In the genomic region with DNA sequence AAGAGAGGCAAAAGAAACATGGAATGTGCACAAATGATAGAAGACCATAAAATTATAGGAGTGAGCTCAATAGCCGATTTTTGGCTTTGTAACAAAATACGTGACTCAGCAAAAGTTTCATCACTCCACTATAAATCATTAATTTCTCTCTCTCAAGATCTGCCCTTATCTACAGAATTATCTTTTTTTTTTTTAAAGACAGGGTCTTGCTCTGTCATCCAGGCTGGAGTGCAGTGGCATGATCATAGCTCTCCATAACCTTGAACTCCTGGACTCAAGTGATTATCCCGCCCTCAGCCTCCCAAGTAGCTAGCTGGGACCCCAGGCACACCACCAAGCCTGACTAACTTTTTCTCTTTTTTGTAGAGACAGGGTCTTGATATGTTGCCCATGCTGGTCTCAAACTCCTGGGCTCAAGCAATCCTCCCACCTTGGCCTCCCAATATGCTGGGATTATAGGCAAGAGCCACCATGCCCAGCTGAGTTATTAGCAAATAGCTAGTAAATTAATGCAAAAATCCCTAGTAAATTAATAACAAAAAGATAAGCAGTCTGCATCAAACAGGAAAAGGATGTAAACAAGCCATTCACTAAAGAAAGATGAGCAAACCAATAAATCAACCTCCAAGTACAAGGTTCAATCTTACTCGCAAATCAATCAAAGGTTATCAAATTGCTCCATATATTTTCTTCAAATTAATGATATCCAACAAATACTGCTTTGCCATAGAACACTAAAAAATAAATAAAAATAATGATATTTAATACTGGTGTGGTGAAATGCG, we compare ENCODE assay signal across 28 cellular contexts.
A peak's percentile ranks its signal among the peaks of the same experiment; 100 is the strongest.
DNase-seq lines count a peak whose midpoint lies in the region; ATAC-seq, FAIRE-seq and TF ChIP-seq lines count a peak whose summit lies in the region.
"Had no signal": no experiment of that assay in that cellular context is flagged by ENCODE, and none has a peak within 500 bp of the region (broad histone marks: within the 10 kb centered on the region; RNA-seq: fewer than 3 reads in every experiment).

No MANE protein-coding gene starts in this region.

- H3K27me3 ChIP-seq in astrocyte (ENCODE audit: insufficient read depth, low read length) (no peaks in the 10 kb centered on the region), gastroesophageal sphincter (no peaks in the 10 kb centered on the region)
- H3K27me3 ChIP-seq: heart right ventricle, SJSA1 had no signal

- ATAC-seq in gastroesophageal sphincter (no peak), GM18873 (IDR thresholded peaks at IDR 0.05; ENCODE audit: low FRiP score, unreplicated experiment) (no peak)
- ATAC-seq: activated CD4-positive, alpha-beta T cell treated with anti-CD3 and anti-CD28 coated beads for 36 hours; heart right ventricle; natural killer cell treated with Interleukin-12 subunit alpha and Interleukin-12 subunit beta and Interleukin-15 and Interleukin-18, amount 100 ng/mL, for 72 hours; psoas muscle; stimulated activated memory B cell treated with anti-CD40 and anti-IgM and Interleukin-4, amounts not matched to agents 10 μg/mL and 1 μg/mL and 100 μg/mL, for 72 hours had no signal

- H3K36me3 ChIP-seq in astrocyte (ENCODE audit: insufficient read depth, low read length): no peaks in the 10 kb centered on the region
- peaks cover 0 to 19% of the 10 kb centered on the region in 2 donors for H3K36me3 ChIP-seq in gastroesophageal sphincter
- H3K36me3 ChIP-seq: SJSA1 had no signal

- FAIRE-seq in GM19239 (lab: Jason Lieb, UNC): peak; percentile 23
- no peak for FAIRE-seq in astrocyte (lab: Jason Lieb, UNC)
- FAIRE-seq: bronchial epithelial cell, GM18507, kidney had no signal

- WGBS in gastroesophageal sphincter (ENCODE audit: low coverage in 1 of 2), 2 donors: 86% methylated on average over 4 of the region's 5 CpGs

- H3K79me2 ChIP-seq in astrocyte (ENCODE audit: insufficient read depth, low read length): no peaks in the 10 kb centered on the region

- H3K27ac Mint-ChIP-seq in astrocyte (ENCODE audit: unreplicated experiment): no peak overlapping the region
- H3K27ac Mint-ChIP-seq: activated CD4-positive, alpha-beta T cell treated with anti-CD3 and anti-CD28 coated beads for 36 hours; activated naive CD4-positive, alpha-beta T cell treated with anti-CD3 and anti-CD28 coated beads, Interleukin-2, amount 50 U/mL, for 24 hours; CD14-positive monocyte; natural killer cell treated with Interleukin-12 subunit alpha and Interleukin-12 subunit beta and Interleukin-15 and Interleukin-18, amount 100 ng/mL, for 72 hours; stimulated activated memory B cell treated with anti-CD40 and anti-IgM and Interleukin-4, amounts not matched to agents 10 μg/mL and 1 μg/mL and 100 μg/mL, for 72 hours had no signal

- no peak overlapping the region for H3K4me3 Mint-ChIP-seq in astrocyte (ENCODE audit: unreplicated experiment)
- H3K4me3 Mint-ChIP-seq: activated CD4-positive, alpha-beta T cell treated with anti-CD3 and anti-CD28 coated beads for 36 hours; activated naive CD4-positive, alpha-beta T cell treated with anti-CD3 and anti-CD28 coated beads, Interleukin-2, amount 50 U/mL, for 24 hours; CD14-positive monocyte; natural killer cell treated with Interleukin-12 subunit alpha and Interleukin-12 subunit beta and Interleukin-15 and Interleukin-18, amount 100 ng/mL, for 72 hours; stimulated activated memory B cell treated with anti-CD40 and anti-IgM and Interleukin-4, amounts not matched to agents 10 μg/mL and 1 μg/mL and 100 μg/mL, for 72 hours had no signal

- no peak overlapping the region for H2AFZ ChIP-seq in astrocyte (ENCODE audit: low read depth, low read length)

- H3K9me3 ChIP-seq in astrocyte (ENCODE audit: insufficient read depth, low read depth, low read length) (no peaks in the 10 kb centered on the region), gastroesophageal sphincter (no peaks in the 10 kb centered on the region)
- H3K9me3 ChIP-seq: heart right ventricle, psoas muscle, SJSA1 had no signal

- H3K4me2 ChIP-seq in astrocyte (ENCODE audit: low read length): no peak overlapping the region

- DNase-seq in GM19239 (ENCODE audit: insufficient read length, low spot score) (no peak), astrocyte (ENCODE audit: low read depth) (peak; percentile 8), kidney tubule cell (ENCODE audit: low spot score) (peak; percentile 49), iPS-NIHi11 (ENCODE audit: low spot score) (no peak), NCI-H1105 (lab: John Stamatoyannopoulos, UW) (no peak)
- DNase-seq: activated CD4-positive, alpha-beta T cell treated with anti-CD3 and anti-CD28 coated beads for 36 hours; activated T-cell treated with anti-CD3 and anti-CD28 coated beads for 4 hours; H7; heart right ventricle; kidney; NCI-H1092; NCI-H187; occipital lobe; psoas muscle; RPMI8226; substantia nigra; T1000; trophoblast cell had no signal

- H3K9ac ChIP-seq in astrocyte (ENCODE audit: low read length): no peak overlapping the region

- H3K4me1 ChIP-seq in astrocyte (ENCODE audit: insufficient read depth, low read length) (no peaks in the 10 kb centered on the region), gastroesophageal sphincter (no peaks in the 10 kb centered on the region)
- H3K4me1 ChIP-seq: heart right ventricle, psoas muscle had no signal

- no peaks in the 10 kb centered on the region for H4K20me1 ChIP-seq in astrocyte (ENCODE audit: insufficient read depth, low read length)

- TF ChIP-seq CTCF in astrocyte (IDR thresholded peaks at IDR 0.05; ENCODE audit: insufficient read depth, low read depth, low read length): no peak
- TF ChIP-seq CTCF in gastroesophageal sphincter (IDR thresholded peaks at IDR 0.05): no peak

- H3K9me3 Mint-ChIP-seq in astrocyte (ENCODE audit: unreplicated experiment): no peaks in the 10 kb centered on the region
- H3K9me3 Mint-ChIP-seq: activated naive CD4-positive, alpha-beta T cell treated with anti-CD3 and anti-CD28 coated beads, Interleukin-2, amount 50 U/mL, for 24 hours; natural killer cell treated with Interleukin-12 subunit alpha and Interleukin-12 subunit beta and Interleukin-15 and Interleukin-18, amount 100 ng/mL, for 72 hours had no signal

- peaks cover 8% of the 10 kb centered on the region for H3K36me3 Mint-ChIP-seq in astrocyte (ENCODE audit: low read depth, unreplicated experiment)
- H3K36me3 Mint-ChIP-seq: activated naive CD4-positive, alpha-beta T cell treated with anti-CD3 and anti-CD28 coated beads, Interleukin-2, amount 50 U/mL, for 24 hours; CD14-positive monocyte; natural killer cell treated with Interleukin-12 subunit alpha and Interleukin-12 subunit beta and Interleukin-15 and Interleukin-18, amount 100 ng/mL, for 72 hours; stimulated activated memory B cell treated with anti-CD40 and anti-IgM and Interleukin-4, amounts not matched to agents 10 μg/mL and 1 μg/mL and 100 μg/mL, for 72 hours had no signal

- TF ChIP-seq POLR2A in gastroesophageal sphincter (IDR thresholded peaks at IDR 0.05): no peak

- H3K4me3 ChIP-seq in astrocyte (ENCODE audit: insufficient read depth, low read depth, low read length) (no peak overlapping the region), gastroesophageal sphincter (no peak overlapping the region)
- H3K4me3 ChIP-seq: heart right ventricle, psoas muscle, SJSA1 had no signal

- H3K4me1 Mint-ChIP-seq in astrocyte (ENCODE audit: low read depth, unreplicated experiment): no peaks in the 10 kb centered on the region
- H3K4me1 Mint-ChIP-seq: activated CD4-positive, alpha-beta T cell treated with anti-CD3 and anti-CD28 coated beads for 36 hours; activated naive CD4-positive, alpha-beta T cell treated with anti-CD3 and anti-CD28 coated beads, Interleukin-2, amount 50 U/mL, for 24 hours; CD14-positive monocyte; stimulated activated memory B cell treated with anti-CD40 and anti-IgM and Interleukin-4, amounts not matched to agents 10 μg/mL and 1 μg/mL and 100 μg/mL, for 72 hours had no signal

- no peak for TF ChIP-seq EP300 in gastroesophageal sphincter (IDR thresholded peaks at IDR 0.05)

- no peaks in the 10 kb centered on the region for H3K27me3 Mint-ChIP-seq in astrocyte (ENCODE audit: low read depth, unreplicated experiment)
- H3K27me3 Mint-ChIP-seq: activated naive CD4-positive, alpha-beta T cell treated with anti-CD3 and anti-CD28 coated beads, Interleukin-2, amount 50 U/mL, for 24 hours; natural killer cell treated with Interleukin-12 subunit alpha and Interleukin-12 subunit beta and Interleukin-15 and Interleukin-18, amount 100 ng/mL, for 72 hours; stimulated activated memory B cell treated with anti-CD40 and anti-IgM and Interleukin-4, amounts not matched to agents 10 μg/mL and 1 μg/mL and 100 μg/mL, for 72 hours had no signal

- H3K27ac ChIP-seq in astrocyte (ENCODE audit: low read depth, low read length): no peak overlapping the region
- H3K27ac ChIP-seq in gastroesophageal sphincter: no peak overlapping the region
- H3K27ac ChIP-seq: heart right ventricle, psoas muscle, SJSA1, VCaP had no signal

Comparison
In these comparisons a context has a peak if more than half of its experiments do, and no peak if none do; other contexts are left out.
1. DNase-seq: peak in astrocyte (single experiment) and kidney tubule cell (single experiment); none in GM19239 (single experiment), iPS-NIHi11 (single experiment) and NCI-H1105 (single experiment).